In the genomic region with DNA sequence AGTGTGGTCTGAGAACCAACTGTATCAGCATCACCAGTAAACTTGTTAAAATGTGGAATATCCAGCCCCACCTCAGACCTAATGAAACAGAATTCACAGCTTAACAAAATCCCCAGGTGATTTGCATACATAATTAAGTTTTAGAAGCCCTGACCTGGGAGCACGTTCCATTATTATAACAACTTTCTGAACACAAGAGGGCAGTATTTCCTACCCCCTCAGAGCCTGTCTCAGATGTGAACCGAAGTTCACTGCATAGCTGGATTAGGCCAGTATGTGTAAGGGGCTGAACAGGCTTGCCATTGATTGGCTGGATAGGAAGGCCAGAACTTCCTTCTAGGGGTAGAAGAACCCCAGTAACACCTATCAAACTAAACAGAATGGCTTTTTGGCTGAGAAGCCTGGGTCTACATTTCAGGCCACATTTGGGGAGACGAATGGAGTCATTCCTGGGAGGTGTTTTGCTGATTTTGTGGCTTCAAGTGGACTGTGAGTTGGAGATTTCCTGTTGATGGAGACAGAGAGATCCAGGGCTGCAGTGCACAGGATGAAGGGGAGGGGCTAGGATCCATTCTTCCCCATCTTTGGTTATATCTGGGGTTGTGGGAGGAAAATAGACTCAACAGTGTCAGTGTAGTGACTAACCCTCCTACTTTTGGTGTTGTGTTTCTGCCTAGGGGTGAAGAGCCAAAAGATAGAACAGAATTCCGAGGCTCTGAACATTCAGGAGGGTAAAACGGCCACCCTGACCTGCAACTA, we compare ENCODE assay signal across 8 cellular contexts.
DNase-seq lines count a peak whose midpoint lies in the region; ATAC-seq and TF ChIP-seq lines count a peak whose summit lies in the region.

No MANE protein-coding gene starts in this region.

- peak; percentile 83 for TF ChIP-seq CTCF in Loucy (conservative IDR thresholded peaks at IDR 0.05; ENCODE audit: low read length)
- peak; percentile 67 for TF ChIP-seq CTCF in activated CD8-positive, alpha-beta T cell treated with anti-CD3 and anti-CD28 coated beads for 36 hours (IDR thresholded peaks at IDR 0.05)

- POLR2A ChIA-PET in activated CD8-positive, alpha-beta T cell treated with anti-CD3 and anti-CD28 coated beads for 36 hours (lab: Charles Lee): no interaction called here

- no peaks in the 10 kb centered on the region for H4K20me1 ChIP-seq in Loucy (ENCODE audit: insufficient read depth, low read length, poor library complexity, severe bottlenecking)

- H2AFZ ChIP-seq in Loucy (ENCODE audit: low read length): peak overlapping the region; percentile 82

- no peaks in the 10 kb centered on the region for H3K4me1 Mint-ChIP-seq in activated CD8-positive, alpha-beta T cell treated with anti-CD3 and anti-CD28 coated beads for 36 hours (ENCODE audit: low read depth)

- H3K9ac ChIP-seq in Loucy (ENCODE audit: low read depth, low read length, poor library complexity, severe bottlenecking): no peak overlapping the region

- no peaks in the 10 kb centered on the region for H3K9me2 ChIP-seq in Loucy (replicated peaks; ENCODE audit: low read depth, low read length)

- H3K36me3 ChIP-seq in Loucy (ENCODE audit: insufficient read depth, low read length): no peaks in the 10 kb centered on the region

- DNase-seq in stimulated activated CD4-positive, alpha-beta T cell treated with anti-CD3 and anti-CD28 coated beads, Interleukin-1b, Interleukin-23, amount 100 ng/mL, for 48 hours: peak; percentile 13
- DNase-seq in stimulated activated CD4-positive, alpha-beta T cell treated with anti-CD3 and anti-CD28 coated beads, Interleukin-2, amount 100 ng/mL, for 48 hours: no peak
- DNase-seq in activated CD8-positive, alpha-beta T cell treated with anti-CD3 and anti-CD28 coated beads for 36 hours: peak; percentile 39
- DNase-seq in kidney tubule cell (ENCODE audit: low spot score): peak; percentile 29
- no peak for DNase-seq in NCI-H1436 (lab: John Stamatoyannopoulos, UW)
- no peak for DNase-seq in NCI-H2029 treated with DMSO at 0.1 percent for 48 hours (lab: John Stamatoyannopoulos, UW)
- no peak for DNase-seq in COLO668 (lab: John Stamatoyannopoulos, UW; ENCODE audit: unreplicated experiment)

- peak overlapping the region; percentile 54 for H3K27ac Mint-ChIP-seq in activated CD8-positive, alpha-beta T cell treated with anti-CD3 and anti-CD28 coated beads for 36 hours

- H3K27me3 Mint-ChIP-seq in activated CD8-positive, alpha-beta T cell treated with anti-CD3 and anti-CD28 coated beads for 36 hours: peaks cover 12% of the 10 kb centered on the region

- no peaks in the 10 kb centered on the region for H3K36me3 Mint-ChIP-seq in activated CD8-positive, alpha-beta T cell treated with anti-CD3 and anti-CD28 coated beads for 36 hours (ENCODE audit: low read depth)

- no peaks in the 10 kb centered on the region for H3K27me3 ChIP-seq in Loucy (ENCODE audit: insufficient read depth, low read length, poor library complexity, severe bottlenecking)

- CTCF ChIA-PET in activated CD8-positive, alpha-beta T cell treated with anti-CD3 and anti-CD28 coated beads for 36 hours (lab: Charles Lee): interaction anchor here (0.7 to 3.2 kb wide), 31 partner anchors 8 to 879 kb away, joined by 3 to 14 read pairs (median 5); no protein-coding TSS in a partner anchor

- H3K9me3 ChIP-seq in Loucy (ENCODE audit: insufficient read depth, low read depth, low read length): no peaks in the 10 kb centered on the region

- H3K79me2 ChIP-seq in Loucy (ENCODE audit: insufficient read depth, low read length): no peaks in the 10 kb centered on the region

- peak overlapping the region; percentile 48 for H3K4me3 Mint-ChIP-seq in activated CD8-positive, alpha-beta T cell treated with anti-CD3 and anti-CD28 coated beads for 36 hours

- no peaks in the 10 kb centered on the region for H3F3A ChIP-seq in Loucy (ENCODE audit: low read depth)

- H3K9me3 Mint-ChIP-seq in activated CD8-positive, alpha-beta T cell treated with anti-CD3 and anti-CD28 coated beads for 36 hours: peaks cover 3% of the 10 kb centered on the region

- ATAC-seq in activated CD8-positive, alpha-beta T cell treated with anti-CD3 and anti-CD28 coated beads for 36 hours: peak; percentile 91

- intact Hi-C loops in activated CD8-positive, alpha-beta T cell treated with anti-CD3 and anti-CD28 coated beads for 36 hours (cut with micrococcal nuclease): no loop called here

- no peak overlapping the region for H3K4me3 ChIP-seq in Loucy (ENCODE audit: low read length, poor library complexity, severe bottlenecking)

- H3K4me2 ChIP-seq in Loucy (ENCODE audit: low read depth, low read length, poor library complexity, severe bottlenecking): no peak overlapping the region

- H3K4me1 ChIP-seq in Loucy (ENCODE audit: insufficient read depth, low read length, poor library complexity, severe bottlenecking): no peaks in the 10 kb centered on the region

Comparison
In these comparisons a context has a peak if more than half of its experiments do, and no peak if none do; other contexts are left out.
1. DNase-seq: peak in stimulated activated CD4-positive, alpha-beta T cell treated with anti-CD3 and anti-CD28 coated beads, Interleukin-1b, Interleukin-23, amount 100 ng/mL, for 48 hours (single experiment), activated CD8-positive, alpha-beta T cell treated with anti-CD3 and anti-CD28 coated beads for 36 hours (single experiment) and kidney tubule cell (single experiment); none in stimulated activated CD4-positive, alpha-beta T cell treated with anti-CD3 and anti-CD28 coated beads, Interleukin-2, amount 100 ng/mL, for 48 hours (0 of 2), NCI-H1436 (single experiment), NCI-H2029 treated with DMSO at 0.1 percent for 48 hours (single experiment) and COLO668 (single experiment).